10 cellular contexts compared by ENCODE assay signal in genomic region chr1:248696261-248696660, GRCh38. TPM values are rescaled to one million over a fixed set of nuclear protein-coding genes. Genes with fewer than 3 reads are reported as not detected.
DNase-seq lines count a peak whose midpoint lies in the region; ATAC-seq and TF ChIP-seq lines count a peak whose summit lies in the region.
"Had no signal": no experiment of that assay in that cellular context is flagged by ENCODE, and none has a peak within 500 bp of the region (broad histone marks: within the 10 kb centered on the region; RNA-seq: fewer than 3 reads in every experiment).

No MANE protein-coding gene starts in this region.

- no peak overlapping the region for H3K4ac ChIP-seq in H9 (ENCODE audit: low read depth, low read length)

- no peaks in the 10 kb centered on the region for H3K79me1 ChIP-seq in H9 (ENCODE audit: insufficient read depth, low read depth, low read length, poor library complexity, severe bottlenecking)

- no peak overlapping the region for H3K14ac ChIP-seq in H9 (ENCODE audit: insufficient read depth, low read length)

- H2AK5ac ChIP-seq in H9 (ENCODE audit: insufficient read length, low read length) = no peak overlapping the region

- H3K56ac ChIP-seq in H9 (ENCODE audit: insufficient read length, low read depth, low read length) = no peak overlapping the region

- in situ Hi-C loops in SK-MEL-5 (cut with HindIII; ENCODE audit: low pct_unique_long_range_greater_than_20kb, low sequenced_read_pairs) = no loop called here

- no peak for TF ChIP-seq CTCF in H9 (conservative IDR thresholded peaks at IDR 0.05)
- TF ChIP-seq CTCF in coronary artery (IDR thresholded peaks at IDR 0.05) = no peak

- no CpG with 5 or more reads among the region's 3 CpGs for WGBS in H9 (ENCODE audit: extremely low coverage, insufficient read length, low lambda C conversion rate)

- peaks cover 76% of the 10 kb centered on the region for H3K9me3 ChIP-seq in H9 (ENCODE audit: control insufficient read depth, low read depth, low read length)

- peak; percentile 55 for ATAC-seq in HG03432 (IDR thresholded peaks at IDR 0.05; ENCODE audit: unreplicated experiment)
- peak; percentile 43 to 45 for ATAC-seq in naive B cell (ENCODE audit: low read depth in 2 of 2)
- no peak for ATAC-seq in GM21825 (IDR thresholded peaks at IDR 0.05; ENCODE audit: unreplicated experiment)
- ATAC-seq: natural killer cell had no signal

- no peaks in the 10 kb centered on the region for H4K20me1 ChIP-seq in H9 (ENCODE audit: control insufficient read depth, insufficient read depth, insufficient read length)

- H2BK20ac ChIP-seq in H9 (ENCODE audit: low read depth, low read length, poor library complexity, severe bottlenecking) = no peak overlapping the region

- H3K36me3 Mint-ChIP-seq in naive B cell (peaks cover 0 to 8% of the 10 kb centered on the region in 2 donors), H9 (ENCODE audit: insufficient read depth in 1 of 3, low read depth in 3 of 3) (peaks cover 10 to 32% (median 12%) of the 10 kb centered on the region in 3 experiments; a peak in 6 of 7 replicates)
- H3K36me3 Mint-ChIP-seq: natural killer cell had no signal

- H3K27ac ChIP-seq in H9 (ENCODE audit: insufficient read length, low read depth, low read length) (no peak overlapping the region), coronary artery (no peak overlapping the region)

- no peak overlapping the region for H4K8ac ChIP-seq in H9 (replicated peaks; ENCODE audit: insufficient read length, low read depth, low read length)

- H3K9me3 Mint-ChIP-seq in naive B cell = peaks cover 0 to 5% (median under 1%) of the 10 kb centered on the region in 7 donors
- peaks cover 79 to 83% of the 10 kb centered on the region in 2 experiments for H3K9me3 Mint-ChIP-seq in H9

- H3K27ac Mint-ChIP-seq in naive B cell = peak overlapping the region in 2 of 6 donors; percentile 37 to 83
- no peak overlapping the region for H3K27ac Mint-ChIP-seq in H9
- H3K27ac Mint-ChIP-seq: activated naive CD8-positive, alpha-beta T cell treated with anti-CD3 and anti-CD28 coated beads, Interleukin-2, amount 10 ng/mL, durations not matched to agents 7 days and 5 days; natural killer cell had no signal

- no peak overlapping the region for H4K5ac ChIP-seq in H9 (ENCODE audit: insufficient read length, low read depth, low read length)

- no peak overlapping the region for H3K9ac ChIP-seq in H9 (ENCODE audit: extremely low read depth, insufficient read length, low read length)

- no peaks in the 10 kb centered on the region for H3K27me3 ChIP-seq in H9 (ENCODE audit: insufficient read depth, low read length)

- no peak overlapping the region for H3K18ac ChIP-seq in H9 (ENCODE audit: insufficient read length, low read depth, low read length)

- no peaks in the 10 kb centered on the region for H3K4me1 ChIP-seq in H9 (ENCODE audit: insufficient read depth, low read length)

- no peak overlapping the region for H4K91ac ChIP-seq in H9 (ENCODE audit: insufficient read length, low read depth, low read length)

- peak overlapping the region in 4 of 8 donors; percentile 21 to 59 (median 34) for H3K4me3 Mint-ChIP-seq in naive B cell
- no peak overlapping the region for H3K4me3 Mint-ChIP-seq in H9
- H3K4me3 Mint-ChIP-seq: activated naive CD8-positive, alpha-beta T cell treated with anti-CD3 and anti-CD28 coated beads, Interleukin-2, amount 10 ng/mL, durations not matched to agents 7 days and 5 days; natural killer cell had no signal

- DNase-seq in NCI-H526 (lab: John Stamatoyannopoulos, UW) = peak; percentile 2 to 33
- DNase-seq in NCI-H526 treated with DMSO at 0.1 percent for 48 hours (lab: John Stamatoyannopoulos, UW) = no peak
- peak; percentile 70 for DNase-seq in SK-MEL-5 (ENCODE audit: low read depth, low spot score)
- DNase-seq in naive B cell = no peak
- DNase-seq in H9 = no peak
- DNase-seq in coronary artery (ENCODE audit: low spot score) = no peak
- DNase-seq: activated naive CD8-positive, alpha-beta T cell treated with anti-CD3 and anti-CD28 coated beads, Interleukin-2, amount 10 ng/mL, durations not matched to agents 7 days and 5 days; natural killer cell had no signal

- H2BK15ac ChIP-seq in H9 (ENCODE audit: low read depth, low read length) = no peak overlapping the region

- H2BK120ac ChIP-seq in H9 (ENCODE audit: low read depth, low read length, poor library complexity, severe bottlenecking) = no peak overlapping the region

- H3K4me2 ChIP-seq in H9 (ENCODE audit: insufficient read depth, insufficient read length, low read length) = no peak overlapping the region

- H2BK5ac ChIP-seq in H9 (ENCODE audit: insufficient read length, low read length) = no peak overlapping the region

- no peaks in the 10 kb centered on the region for H3K23me2 ChIP-seq in H9 (ENCODE audit: insufficient read length, low read depth, low read length, poor library complexity, severe bottlenecking)

- no peak overlapping the region for H2BK12ac ChIP-seq in H9 (ENCODE audit: insufficient read length, low read depth, low read length)

- H3K23ac ChIP-seq in H9 (ENCODE audit: insufficient read length, low read depth, low read length) = no peak overlapping the region

- no peaks in the 10 kb centered on the region for H3K79me2 ChIP-seq in H9 (ENCODE audit: insufficient read depth, low read length)

- H3K27me3 Mint-ChIP-seq in naive B cell = peaks cover 0 to 14% (median 0%) of the 10 kb centered on the region in 3 donors
- peaks cover 1% of the 10 kb centered on the region; the same call in 1 of the 2 replicates for H3K27me3 Mint-ChIP-seq in H9 (ENCODE audit: low read depth)
- H3K27me3 Mint-ChIP-seq: activated naive CD8-positive, alpha-beta T cell treated with anti-CD3 and anti-CD28 coated beads, Interleukin-2, amount 10 ng/mL, durations not matched to agents 7 days and 5 days had no signal

- no peak overlapping the region for H3K4me3 ChIP-seq in coronary artery

- H2AFZ ChIP-seq in H9 (ENCODE audit: low read length) = no peak overlapping the region

- H3K4me1 Mint-ChIP-seq in naive B cell (peaks cover 16 to 22% (median 20%) of the 10 kb centered on the region in 3 donors), H9 (no peaks in the 10 kb centered on the region)
- H3K4me1 Mint-ChIP-seq: activated naive CD8-positive, alpha-beta T cell treated with anti-CD3 and anti-CD28 coated beads, Interleukin-2, amount 10 ng/mL, durations not matched to agents 7 days and 5 days; natural killer cell had no signal

- H3T11ph ChIP-seq in H9 (ENCODE audit: low read length) = no peak overlapping the region

RNA-seq across cellular contexts. Expression of gene OR14I1, which starts 6.3 kb away (rescaled TPM):
- total RNA-seq in SK-MEL-5 (2014; rRNA removed; shearing (Covaris generic)) = not detected in 2 replicates
- not detected in 2 replicates for polyA plus RNA-seq in SK-MEL-5 (2015; cell fraction: cytosol; rRNA removed)
- not detected in 2 replicates for polyA plus RNA-seq in SK-MEL-5 (2015; cell fraction: nucleus; rRNA removed)
- polyA plus RNA-seq in naive B cell (ENCODE audit: low read depth in 6 of 6) = not detected
- total RNA-seq in H9 (2021) = not detected in 2 replicates
- total RNA-seq: activated naive CD8-positive, alpha-beta T cell treated with anti-CD3 and anti-CD28 coated beads, Interleukin-2, amount 10 ng/mL, durations not matched to agents 7 days and 5 days; natural killer cell had no signal

RNA-seq across cellular contexts. Expression of gene OR2T27, which starts 40.9 kb away (rescaled TPM):
- not detected in 2 replicates for total RNA-seq in SK-MEL-5 (2014; rRNA removed; shearing (Covaris generic))
- polyA plus RNA-seq in SK-MEL-5 (2015; cell fraction: cytosol; rRNA removed) = not detected in 2 replicates
- not detected in 2 replicates for polyA plus RNA-seq in SK-MEL-5 (2015; cell fraction: nucleus; rRNA removed)
- not detected for polyA plus RNA-seq in naive B cell (ENCODE audit: low read depth in 6 of 6)
- not detected in 2 replicates for total RNA-seq in H9 (2021)
- total RNA-seq: activated naive CD8-positive, alpha-beta T cell treated with anti-CD3 and anti-CD28 coated beads, Interleukin-2, amount 10 ng/mL, durations not matched to agents 7 days and 5 days; natural killer cell had no signal

RNA-seq across cellular contexts. Expression of gene OR2T35, which starts 51.2 kb away (rescaled TPM):
- total RNA-seq in SK-MEL-5 (2014; rRNA removed; shearing (Covaris generic)) = not detected in 2 replicates
- not detected in 2 replicates for polyA plus RNA-seq in SK-MEL-5 (2015; cell fraction: cytosol; rRNA removed)
- not detected in 2 replicates for polyA plus RNA-seq in SK-MEL-5 (2015; cell fraction: nucleus; rRNA removed)
- polyA plus RNA-seq in naive B cell (ENCODE audit: low read depth in 6 of 6) = under 1 TPM in 2 of 6 donors, not detected in 4; 0.13 to 0.16 TPM
- total RNA-seq in H9 (2021) = not detected in 2 replicates
- total RNA-seq: activated naive CD8-positive, alpha-beta T cell treated with anti-CD3 and anti-CD28 coated beads, Interleukin-2, amount 10 ng/mL, durations not matched to agents 7 days and 5 days; natural killer cell had no signal

RNA-seq across cellular contexts. Expression of gene LYPD8, which starts 59.3 kb away (rescaled TPM):
- total RNA-seq in SK-MEL-5 (2014; rRNA removed; shearing (Covaris generic)) = 2.3 and 2.4 TPM in 2 replicates
- 1.6 and 4.3 TPM in 2 replicates for polyA plus RNA-seq in SK-MEL-5 (2015; cell fraction: cytosol; rRNA removed)
- 1.6 and 4.3 TPM in 2 replicates for polyA plus RNA-seq in SK-MEL-5 (2015; cell fraction: nucleus; rRNA removed)
- polyA plus RNA-seq in naive B cell (ENCODE audit: low read depth in 6 of 6) = under 1 TPM in 1 of 6 donors, not detected in 5; 0.39 TPM
- total RNA-seq in H9 (2021) = not detected in 2 replicates
- total RNA-seq: activated naive CD8-positive, alpha-beta T cell treated with anti-CD3 and anti-CD28 coated beads, Interleukin-2, amount 10 ng/mL, durations not matched to agents 7 days and 5 days; natural killer cell had no signal

Comparison
In these comparisons a context has a peak if more than half of its experiments do, and no peak if none do; other contexts are left out.
1. DNase-seq: peak in NCI-H526 (2 of 2) and SK-MEL-5 (single experiment); none in NCI-H526 treated with DMSO at 0.1 percent for 48 hours (single experiment), naive B cell (single experiment), H9 (single experiment) and coronary artery (single experiment).